18 cellular contexts compared by ENCODE assay signal in the genomic region with DNA sequence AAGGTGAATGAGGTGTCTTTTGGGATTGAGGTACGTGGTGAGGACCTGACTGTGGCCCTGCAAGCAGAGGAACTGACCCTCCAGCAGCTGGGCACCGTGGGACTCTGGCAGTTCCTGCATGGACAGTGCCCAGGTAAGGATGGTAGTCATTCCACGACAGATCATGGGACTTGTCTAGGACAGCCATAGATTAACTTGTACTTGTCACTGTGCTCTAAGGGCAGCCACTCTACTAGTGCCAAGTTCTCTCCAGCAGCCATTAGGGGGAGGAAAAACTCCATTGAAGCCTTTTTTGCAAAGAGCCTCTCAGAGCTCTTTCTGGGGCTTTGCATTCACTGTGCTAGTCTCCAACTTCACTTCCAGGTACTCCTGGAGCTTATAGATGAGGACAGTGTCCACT. TPM values are rescaled to one million over a fixed set of nuclear protein-coding genes. Genes with fewer than 3 reads are reported as not detected.
DNase-seq lines count a peak whose midpoint lies in the region; ATAC-seq and TF ChIP-seq lines count a peak whose summit lies in the region.
"Had no signal": no experiment of that assay in that cellular context is flagged by ENCODE, and none has a peak within 500 bp of the region (broad histone marks: within the 10 kb centered on the region; RNA-seq: fewer than 3 reads in every experiment).

No MANE protein-coding gene starts in this region.

- no peak for TF ChIP-seq POLR2A in esophagus muscularis mucosa (IDR thresholded peaks at IDR 0.05; ENCODE audit: low read depth)

- no peak overlapping the region for H2BK15ac ChIP-seq in mesendoderm (replicated peaks; ENCODE audit: low read depth)

- no peaks in the 10 kb centered on the region for H3K79me1 ChIP-seq in mesendoderm (ENCODE audit: low read length)

- no peaks in the 10 kb centered on the region for H3K79me2 ChIP-seq in SK-N-SH (ENCODE audit: insufficient read depth)
- no peaks in the 10 kb centered on the region for H3K79me2 ChIP-seq in PC-3 (ENCODE audit: low read length)
- no peaks in the 10 kb centered on the region for H3K79me2 ChIP-seq in mesendoderm (ENCODE audit: control insufficient read depth, insufficient read depth, low read length)
- no peaks in the 10 kb centered on the region for H3K79me2 ChIP-seq in OCI-LY7 (ENCODE audit: insufficient read depth, low read depth, low read length)

- H2BK120ac ChIP-seq in mesendoderm (ENCODE audit: low read depth, low read length): no peak overlapping the region

- H3K23ac ChIP-seq in mesendoderm (ENCODE audit: low read length): no peak overlapping the region

- WGBS in SK-N-SH (ENCODE audit: low lambda C conversion rate): 100% methylated on average over 2 of the region's 3 CpGs
- 79% methylated on average over 2 of the region's 3 CpGs for WGBS in esophagus muscularis mucosa
- no CpG with 5 or more reads among the region's 3 CpGs for WGBS in mesendoderm (ENCODE audit: extremely low coverage, insufficient coverage, low lambda C conversion rate)

- H3K27me3 ChIP-seq in SK-N-SH (ENCODE audit: insufficient read depth) (no peaks in the 10 kb centered on the region), PC-3 (ENCODE audit: low read length) (no peaks in the 10 kb centered on the region), esophagus muscularis mucosa (no peaks in the 10 kb centered on the region), mesendoderm (ENCODE audit: insufficient read depth, low read length, poor library complexity) (no peaks in the 10 kb centered on the region)
- H3K27me3 ChIP-seq: suprapubic skin had no signal

- no peak overlapping the region for H2AK5ac ChIP-seq in mesendoderm (ENCODE audit: low read length)

- no peak overlapping the region for H2BK5ac ChIP-seq in mesendoderm (ENCODE audit: low read length)

- no peaks in the 10 kb centered on the region for H3K9me2 ChIP-seq in SK-N-SH
- no peaks in the 10 kb centered on the region for H3K9me2 ChIP-seq in PC-3 (replicated peaks; ENCODE audit: low read length)
- no peaks in the 10 kb centered on the region for H3K9me2 ChIP-seq in OCI-LY7 (ENCODE audit: insufficient read depth, low read length)

- H3K27ac ChIP-seq in SK-N-SH (ENCODE audit: low read depth in 2 of 2, low read length in 1 of 2) (no peak overlapping the region), PC-3 (ENCODE audit: low read length) (no peak overlapping the region), esophagus muscularis mucosa (replicated peaks in 1 of 4) (no peak overlapping the region), mesendoderm (ENCODE audit: low read depth, low read length) (no peak overlapping the region), OCI-LY7 (ENCODE audit: low read depth, low read length, poor library complexity, severe bottlenecking) (no peak overlapping the region)
- H3K27ac ChIP-seq: RWPE1, suprapubic skin had no signal

- H3K4ac ChIP-seq in mesendoderm (ENCODE audit: low read depth, low read length): no peak overlapping the region

- H3K4me3 ChIP-seq in SK-N-SH (ENCODE audit: low read depth in 2 of 2, low read length in 1 of 2) (no peak overlapping the region), PC-3 (ENCODE audit: low read length) (no peak overlapping the region), esophagus muscularis mucosa (no peak overlapping the region), mesendoderm (ENCODE audit: low read length) (no peak overlapping the region), OCI-LY7 (ENCODE audit: low read depth, low read length, poor library complexity, severe bottlenecking) (no peak overlapping the region)
- H3K4me3 ChIP-seq: suprapubic skin had no signal

- ATAC-seq in SK-N-SH treated with all-trans-retinoic acid at 6 μM for 48 hours (no peak), PC-3 (peak; percentile 57)
- ATAC-seq: activated CD8-positive, alpha-beta T cell treated with anti-CD3 and anti-CD28 coated beads for 36 hours had no signal

- TF ChIP-seq EP300 in SK-N-SH (IDR thresholded peaks at IDR 0.05; ENCODE audit: borderline replicate concordance in 1 of 2, low read depth in 1 of 2, low read length in 1 of 2) (no peak), esophagus muscularis mucosa (IDR thresholded peaks at IDR 0.05) (no peak)

- H3K4me2 ChIP-seq in SK-N-SH (no peak overlapping the region), PC-3 (ENCODE audit: low read length) (no peak overlapping the region), mesendoderm (ENCODE audit: low read length) (no peak overlapping the region), OCI-LY7 (ENCODE audit: low read length) (no peak overlapping the region)

- H2AFZ ChIP-seq in SK-N-SH (ENCODE audit: low read depth) (no peak overlapping the region), PC-3 (ENCODE audit: low read length) (no peak overlapping the region), OCI-LY7 (ENCODE audit: low read length) (no peak overlapping the region)

- DNase-seq in SK-N-SH (no peak), PC-3 (peak; percentile 12), esophagus muscularis mucosa (ENCODE audit: extremely low spot score) (peak; percentile 62), mesendoderm (peak; percentile 26), NOMO-1 treated with dmso at 0.1 percent for 144 hours (lab: John Stamatoyannopoulos, UW; ENCODE audit: unreplicated experiment) (no peak), SKM-1 (lab: John Stamatoyannopoulos, UW; ENCODE audit: unreplicated experiment) (no peak), OCI-LY7 (ENCODE audit: low spot score) (no peak)
- DNase-seq: ACHN; activated CD8-positive, alpha-beta T cell treated with anti-CD3 and anti-CD28 coated beads for 36 hours; activated gamma-delta T cell treated with Interleukin-2 at 50 U/mL for 16 hours; effector CD8-positive, alpha-beta T cell; kidney glomerular epithelial cell; stimulated activated CD4-positive, alpha-beta T cell treated with anti-CD3 and anti-CD28 coated beads, Interleukin-12 subunit alpha, Interleukin-12 subunit beta, amount 100 ng/mL, for 4 hours; T1000 had no signal

- H3K18ac ChIP-seq in mesendoderm (ENCODE audit: low read length): no peak overlapping the region

- H4K8ac ChIP-seq in mesendoderm (ENCODE audit: low read depth, low read length): no peak overlapping the region

- H3F3A ChIP-seq in SK-N-SH (replicated peaks; ENCODE audit: insufficient read depth) (no peaks in the 10 kb centered on the region), PC-3 (ENCODE audit: low read length, unreplicated experiment) (no peaks in the 10 kb centered on the region)

- TF ChIP-seq RAD21 in SK-N-SH (IDR thresholded peaks at IDR 0.05; ENCODE audit: low read length): peak; percentile 8; the same call in 1 of the 2 replicates

- POLR2A ChIA-PET in SK-N-SH (lab: Yijun Ruan, JAX): no interaction called here
- POLR2A ChIA-PET in PC-3 (lab: Charles Lee; ENCODE audit: unreplicated experiment): no interaction called here
- POLR2A ChIA-PET in OCI-LY7 (lab: Charles Lee): no interaction called here

- BruUV-seq in PC-3 (replicated peaks; lab: Mats Ljungman, UMichigan): no TSS peak
- BruUV-seq in OCI-LY7 (replicated peaks; lab: Mats Ljungman, UMichigan): no TSS peak

- CTCF ChIA-PET in SK-N-SH (lab: Yijun Ruan, JAX) (interaction anchor here (1.3 to 1.4 kb wide), 3 partner anchors 9 to 272 kb away, joined by 3 to 6 read pairs (median 4); no protein-coding TSS in a partner anchor), PC-3 (lab: Charles Lee) (interaction anchor here (0.7 kb wide), 1 partner anchor 273 kb away, joined by 3 read pairs; no protein-coding TSS in a partner anchor), OCI-LY7 (lab: Charles Lee; ENCODE audit: unreplicated experiment) (no interaction called here)

- H3K4me1 ChIP-seq in SK-N-SH (ENCODE audit: control insufficient read depth in 1 of 2, insufficient read depth in 2 of 2, low read depth in 1 of 2, low read length in 1 of 2) (peaks cover 0 to 2% of the 10 kb centered on the region in 2 experiments; a peak in 1 of 4 replicates), PC-3 (ENCODE audit: insufficient read depth, low read length) (no peaks in the 10 kb centered on the region), esophagus muscularis mucosa (no peaks in the 10 kb centered on the region), mesendoderm (ENCODE audit: control insufficient read depth, low read depth, low read length) (no peaks in the 10 kb centered on the region), OCI-LY7 (ENCODE audit: insufficient read depth, low read length, poor library complexity, severe bottlenecking) (no peaks in the 10 kb centered on the region)
- H3K4me1 ChIP-seq: Caco-2, suprapubic skin had no signal

- no peak overlapping the region for H3K56ac ChIP-seq in mesendoderm (ENCODE audit: low read length)

- TF ChIP-seq CTCF in SK-N-SH (IDR thresholded peaks at IDR 0.05) (0 out of 2 replicates have a peak, but pooled peaks have one; percentile 10), PC-3 (conservative IDR thresholded peaks at IDR 0.05; ENCODE audit: low read depth, low read length) (peak; percentile 50), esophagus muscularis mucosa (IDR thresholded peaks at IDR 0.05) (no peak), OCI-LY7 (conservative IDR thresholded peaks at IDR 0.05; ENCODE audit: low read length) (no peak)

- H3K36me3 ChIP-seq in SK-N-SH (replicated peaks in 1 of 2; ENCODE audit: control insufficient read depth in 1 of 2, insufficient read depth in 2 of 2, low read length in 1 of 2) (peaks cover 19 to 32% of the 10 kb centered on the region in 2 experiments), PC-3 (ENCODE audit: low read depth, low read length) (peaks cover 30% of the 10 kb centered on the region), esophagus muscularis mucosa (peaks cover 24 to 82% (median 53%) of the 10 kb centered on the region in 4 donors), mesendoderm (ENCODE audit: control insufficient read depth, insufficient read depth, low read length) (peaks cover 9% of the 10 kb centered on the region), OCI-LY7 (ENCODE audit: insufficient read depth, low read length) (peaks cover 82% of the 10 kb centered on the region)

- no peak overlapping the region for H4K5ac ChIP-seq in mesendoderm (ENCODE audit: low read length)

- no peaks in the 10 kb centered on the region for H3K9me3 ChIP-seq in SK-N-SH
- H3K9me3 ChIP-seq in PC-3 (ENCODE audit: low read length): no peaks in the 10 kb centered on the region
- H3K9me3 ChIP-seq in esophagus muscularis mucosa: no peaks in the 10 kb centered on the region
- no peaks in the 10 kb centered on the region for H3K9me3 ChIP-seq in OCI-LY7 (ENCODE audit: low read length)
- H3K9me3 ChIP-seq: Caco-2, suprapubic skin had no signal

- no peak overlapping the region for H3K9ac ChIP-seq in SK-N-SH
- H3K9ac ChIP-seq in PC-3 (ENCODE audit: low read length): no peak overlapping the region
- H3K9ac ChIP-seq in mesendoderm (ENCODE audit: low read length): no peak overlapping the region

- intact Hi-C loops in PC-3 (cut with micrococcal nuclease): no loop called here
- intact Hi-C loops in esophagus muscularis mucosa (cut with DNase I): no loop called here
- intact Hi-C loops in OCI-LY7 (cut with micrococcal nuclease; ENCODE audit: unreplicated experiment): no loop called here

- H4K20me1 ChIP-seq in SK-N-SH (ENCODE audit: insufficient read depth) (no peaks in the 10 kb centered on the region), PC-3 (ENCODE audit: low read length) (no peaks in the 10 kb centered on the region), OCI-LY7 (ENCODE audit: insufficient read depth, low read length) (no peaks in the 10 kb centered on the region)

RNA-seq across cellular contexts. Expression of a gene that starts 20.4 kb away (rescaled TPM):
- 21.8 and 29.3 TPM in 2 replicates for polyA plus RNA-seq in SK-N-SH (2012; rRNA removed)
- polyA plus RNA-seq in SK-N-SH (2012; cell fraction: cytosol; rRNA removed): 31.0 and 35.6 TPM in 2 replicates
- 25.4 and 38.9 TPM in 2 replicates for polyA plus RNA-seq in SK-N-SH (2012; cell fraction: nucleus; rRNA removed)
- total RNA-seq in PC-3 (2014; rRNA removed) (24.1 and 28.9 TPM in 2 replicates), esophagus muscularis mucosa (10 to 100 TPM; 18.2 to 26.2 (median 25.4) TPM), OCI-LY7 (2022) (39.2 and 41.5 TPM in 2 replicates)
- 55.9 TPM for polyA plus RNA-seq in mesendoderm (2013, experiment 1 of 2)
- 55.7 TPM for polyA plus RNA-seq in mesendoderm (2013, experiment 2 of 2)
- total RNA-seq in OCI-LY7 (2014; rRNA removed; shearing (Covaris generic)): 30.1 and 30.3 TPM in 2 replicates

RNA-seq across cellular contexts. Expression of a gene that starts 21.6 kb away (rescaled TPM):
- polyA plus RNA-seq in SK-N-SH (2012; rRNA removed): 7.6 and 8.2 TPM in 2 replicates
- polyA plus RNA-seq in SK-N-SH (2012; cell fraction: cytosol; rRNA removed): 5.8 and 6.9 TPM in 2 replicates
- 17.6 and 20.8 TPM in 2 replicates for polyA plus RNA-seq in SK-N-SH (2012; cell fraction: nucleus; rRNA removed)
- total RNA-seq in PC-3 (2014; rRNA removed) (18.8 and 21.3 TPM in 2 replicates), esophagus muscularis mucosa (100 to 1,000 TPM in 2 of 4 donors, 10 to 100 TPM in 2; 68.3 to 132 (median 98.7) TPM), OCI-LY7 (2022) (12.3 and 13.8 TPM in 2 replicates)
- polyA plus RNA-seq in mesendoderm (2013, experiment 1 of 2): 15.6 TPM
- polyA plus RNA-seq in mesendoderm (2013, experiment 2 of 2): 15.3 TPM
- total RNA-seq in OCI-LY7 (2014; rRNA removed; shearing (Covaris generic)): 7.8 and 10.9 TPM in 2 replicates

Comparison
In these comparisons a context has a peak if more than half of its experiments do, and no peak if none do; other contexts are left out.
1. DNase-seq: peak in PC-3 (single experiment), esophagus muscularis mucosa (single experiment) and mesendoderm (single experiment); none in SK-N-SH (single experiment), NOMO-1 treated with dmso at 0.1 percent for 144 hours (single experiment), SKM-1 (single experiment) and OCI-LY7 (single experiment).
2. CTCF ChIP-seq: peak in SK-N-SH (single experiment) and PC-3 (single experiment); none in esophagus muscularis mucosa (0 of 3) and OCI-LY7 (single experiment).